20 cellular contexts compared by ENCODE assay signal in genomic region chr2:168482245-168482644, GRCh38.
"Had no signal": no experiment of that assay in that cellular context is flagged by ENCODE, and none has a peak within 500 bp of the region (broad histone marks: within the 10 kb centered on the region; RNA-seq: fewer than 3 reads in every experiment).

No MANE protein-coding gene starts in this region.

- DNase-seq: activated CD4-positive, alpha-beta T cell treated with anti-CD3 and anti-CD28 coated beads for 1 hour; activated CD4-positive, alpha-beta T cell treated with anti-CD3 and anti-CD28 coated beads, Interleukin-2, amount 50 U/mL, for 4 hours; activated naive CD4-positive, alpha-beta T cell treated with anti-CD3 and anti-CD28 coated beads for 36 hours; cerebellar nuclear complex; effector memory CD4-positive, alpha-beta T cell; kidney; left lung; natural killer cell; nucleus accumbens; small intestine; stimulated activated CD4-positive, alpha-beta T cell treated with anti-CD3 and anti-CD28 coated beads, Interleukin-4, amount 100 ng/mL, for 4 hours; stimulated activated CD8-positive, alpha-beta memory T cell treated with anti-CD3 and anti-CD28 coated beads, Interleukin-4, amount 100 ng/mL, for 48 hours; stimulated activated naive CD8-positive, alpha-beta T cell treated with anti-CD3 and anti-CD28 coated beads, Interleukin-15, Interleukin-2, amounts not matched to agents 100 U/mL and 50 U/mL, for 24 hours; T-helper 1 cell; T1000; testis; upper lobe of right lung had no signal

- ATAC-seq: activated T-helper 17 cell treated with anti-CD3 and anti-CD28 coated beads, Interleukin-2, amount 50 U/mL, for 72 hours; gastroesophageal sphincter; left lung; natural killer cell; stimulated activated naive CD8-positive, alpha-beta T cell treated with anti-CD3 and anti-CD28 coated beads, Interleukin-15, Interleukin-2, amounts not matched to agents 100 U/mL and 50 U/mL, for 24 hours; upper lobe of right lung had no signal

- H3K36me3 ChIP-seq: gastroesophageal sphincter, left lung, upper lobe of right lung had no signal

- H3K4me1 ChIP-seq: left lung, upper lobe of right lung had no signal

- H3K4me3 ChIP-seq: gastroesophageal sphincter, left lung, SK-N-MC, testis, upper lobe of right lung had no signal

- H3K9me3 ChIP-seq: gastroesophageal sphincter, left lung, testis, upper lobe of right lung had no signal

- H3K27me3 ChIP-seq: gastroesophageal sphincter, left lung, testis, upper lobe of right lung had no signal

- H3K27ac ChIP-seq: gastroesophageal sphincter, left lung, SK-N-MC, upper lobe of right lung had no signal

- FAIRE-seq: kidney had no signal
